19 cellular contexts compared by ENCODE assay signal in the genomic region with DNA sequence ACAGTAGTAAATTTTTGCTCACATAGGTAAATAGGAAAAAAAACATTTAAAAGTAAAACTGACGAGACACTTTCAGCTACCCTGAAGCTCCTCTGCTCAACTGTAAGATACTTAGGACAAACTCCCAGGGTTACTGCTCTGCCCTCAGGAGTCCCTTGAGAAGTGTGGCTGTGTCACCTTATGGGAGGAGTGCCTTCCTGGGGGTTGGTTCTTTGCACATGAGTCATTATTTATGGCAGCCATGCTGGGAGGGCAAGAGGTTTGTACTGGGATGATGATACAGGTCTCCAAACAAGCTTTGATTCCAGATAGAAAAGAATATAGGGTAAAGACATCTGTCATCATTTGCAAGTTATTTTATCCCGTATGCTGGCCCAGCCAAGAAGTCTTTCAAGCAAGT. TPM values are rescaled to one million over a fixed set of nuclear protein-coding genes. Genes with fewer than 3 reads are reported as not detected.
A peak's percentile ranks its signal among the peaks of the same experiment; 100 is the strongest.
DNase-seq lines count a peak whose midpoint lies in the region; ATAC-seq and TF ChIP-seq lines count a peak whose summit lies in the region.
"Had no signal": no experiment of that assay in that cellular context is flagged by ENCODE, and none has a peak within 500 bp of the region (broad histone marks: within the 10 kb centered on the region; RNA-seq: fewer than 3 reads in every experiment).

No MANE protein-coding gene starts in this region.

- no peaks in the 10 kb centered on the region for H3K27me3 Mint-ChIP-seq in neural progenitor cell (ENCODE audit: insufficient read depth, low read depth)
- H3K27me3 Mint-ChIP-seq: activated naive CD8-positive, alpha-beta T cell treated with anti-CD3 and anti-CD28 coated beads, Interleukin-2, amount 10 ng/mL, durations not matched to agents 7 days and 5 days; central memory CD8-positive, alpha-beta T cell; progenitor cell of endocrine pancreas had no signal

- peaks cover 5% of the 10 kb centered on the region for H3K36me3 ChIP-seq in neural progenitor cell

- in situ Hi-C loops in Caki2 (cut with HindIII; ENCODE audit: low pct_unique_long_range_greater_than_20kb, low sequenced_read_pairs) (no loop called here), astrocyte of the spinal cord (cut with HindIII; ENCODE audit: low sequenced_read_pairs) (no loop called here)

- no peaks in the 10 kb centered on the region for H3K9me3 ChIP-seq in neural progenitor cell (ENCODE audit: low read depth)

- peaks cover 9% of the 10 kb centered on the region for H3K9me3 Mint-ChIP-seq in neural progenitor cell
- H3K9me3 Mint-ChIP-seq: activated naive CD8-positive, alpha-beta T cell treated with anti-CD3 and anti-CD28 coated beads, Interleukin-2, amount 10 ng/mL, durations not matched to agents 7 days and 5 days; central memory CD8-positive, alpha-beta T cell had no signal

- no peak for TF ChIP-seq CTCF in astrocyte of the spinal cord (IDR thresholded peaks at IDR 0.05; ENCODE audit: low read depth, low read length)
- no peak for TF ChIP-seq CTCF in neural progenitor cell (IDR thresholded peaks at IDR 0.05)

- H3K4me1 ChIP-seq in neural progenitor cell: no peaks in the 10 kb centered on the region
- H3K4me1 ChIP-seq: BLaER1, heart left ventricle had no signal

- H3F3A ChIP-seq in neural progenitor cell (ENCODE audit: low read depth): no peaks in the 10 kb centered on the region

- no peak overlapping the region for H3K4me3 ChIP-seq in astrocyte of the spinal cord (ENCODE audit: low read depth, low read length)
- no peak overlapping the region for H3K4me3 ChIP-seq in neural progenitor cell
- H3K4me3 ChIP-seq: BLaER1, heart left ventricle had no signal

- DNase-seq in Caki2 (ENCODE audit: low read depth): peak; percentile 59
- DNase-seq in HT1080 (ENCODE audit: low read depth): peak; percentile 59
- DNase-seq in astrocyte of the spinal cord (ENCODE audit: low read depth, low spot score): peak; percentile 46
- DNase-seq in kidney tubule cell (ENCODE audit: low spot score): peak; percentile 76
- no peak for DNase-seq in neural progenitor cell (ENCODE audit: low spot score)
- DNase-seq: activated CD4-positive, alpha-beta T cell treated with anti-CD3 and anti-CD28 coated beads for 1 hour; activated naive CD8-positive, alpha-beta T cell treated with anti-CD3 and anti-CD28 coated beads, Interleukin-2, amount 10 ng/mL, durations not matched to agents 7 days and 5 days; activated T-cell treated with anti-CD3 and anti-CD28 coated beads, Interleukin-2, amount 50 U/mL, for 1 hour; DMS153; heart left ventricle; NCI-H1092 treated with DMSO at 0.1 percent for 48 hours; NCI-H345; substantia nigra had no signal

- H4K20me1 ChIP-seq in neural progenitor cell (ENCODE audit: low read depth): no peaks in the 10 kb centered on the region
- H4K20me1 ChIP-seq: BLaER1 had no signal

- H3K9ac ChIP-seq in neural progenitor cell: no peak overlapping the region
- H3K9ac ChIP-seq: BLaER1 had no signal

- no peak overlapping the region for H3K27ac ChIP-seq in neural progenitor cell
- H3K27ac ChIP-seq: BLaER1, heart left ventricle had no signal

- no peaks in the 10 kb centered on the region for H3K79me2 ChIP-seq in neural progenitor cell (ENCODE audit: low read depth)

- ATAC-seq in HG03342 (IDR thresholded peaks at IDR 0.05; ENCODE audit: unreplicated experiment) (no peak), HG02938 (IDR thresholded peaks at IDR 0.05; ENCODE audit: unreplicated experiment) (no peak), GM19395 (IDR thresholded peaks at IDR 0.05; ENCODE audit: unreplicated experiment) (no peak)
- ATAC-seq: heart left ventricle had no signal

- H3K4me2 ChIP-seq in neural progenitor cell: no peak overlapping the region
- H3K4me2 ChIP-seq: BLaER1 had no signal

- H3K4me3 Mint-ChIP-seq in neural progenitor cell: no peak overlapping the region
- H3K4me3 Mint-ChIP-seq: activated naive CD8-positive, alpha-beta T cell treated with anti-CD3 and anti-CD28 coated beads, Interleukin-2, amount 10 ng/mL, durations not matched to agents 7 days and 5 days; central memory CD8-positive, alpha-beta T cell had no signal

- peaks cover 43% of the 10 kb centered on the region for H3K36me3 Mint-ChIP-seq in neural progenitor cell

- H3K27me3 ChIP-seq in neural progenitor cell: no peaks in the 10 kb centered on the region
- H3K27me3 ChIP-seq: BLaER1, heart left ventricle had no signal

- H3K27ac Mint-ChIP-seq in neural progenitor cell: no peak overlapping the region
- H3K27ac Mint-ChIP-seq: activated naive CD8-positive, alpha-beta T cell treated with anti-CD3 and anti-CD28 coated beads, Interleukin-2, amount 10 ng/mL, durations not matched to agents 7 days and 5 days; progenitor cell of endocrine pancreas had no signal

- H2AFZ ChIP-seq in neural progenitor cell (replicated peaks): no peak overlapping the region

- H3K4me1 Mint-ChIP-seq in neural progenitor cell: no peaks in the 10 kb centered on the region
- H3K4me1 Mint-ChIP-seq: activated naive CD8-positive, alpha-beta T cell treated with anti-CD3 and anti-CD28 coated beads, Interleukin-2, amount 10 ng/mL, durations not matched to agents 7 days and 5 days; central memory CD8-positive, alpha-beta T cell had no signal

RNA-seq across cellular contexts. Expression of gene TTC1, which starts 45.9 kb away (rescaled TPM):
- total RNA-seq in Caki2 (2014; rRNA removed; shearing (Covaris generic); ENCODE audit: low replicate concordance): 30.5 and 39.1 TPM in 2 replicates
- 80.1 and 87.2 TPM in 2 replicates for total RNA-seq in HT1080 (2014; rRNA removed; shearing (Covaris generic))
- polyA plus RNA-seq in HT1080 (2015; cell fraction: cytosol; rRNA removed): 90.6 and 95.3 TPM in 2 replicates
- polyA plus RNA-seq in HT1080 (2015; cell fraction: nucleus; rRNA removed): 54.6 and 61.0 TPM in 2 replicates
- 45.2 and 50.0 TPM in 2 replicates for total RNA-seq in neural progenitor cell (ENCODE audit: low replicate concordance)
